19 cellular contexts compared by ENCODE assay signal in the genomic region with DNA sequence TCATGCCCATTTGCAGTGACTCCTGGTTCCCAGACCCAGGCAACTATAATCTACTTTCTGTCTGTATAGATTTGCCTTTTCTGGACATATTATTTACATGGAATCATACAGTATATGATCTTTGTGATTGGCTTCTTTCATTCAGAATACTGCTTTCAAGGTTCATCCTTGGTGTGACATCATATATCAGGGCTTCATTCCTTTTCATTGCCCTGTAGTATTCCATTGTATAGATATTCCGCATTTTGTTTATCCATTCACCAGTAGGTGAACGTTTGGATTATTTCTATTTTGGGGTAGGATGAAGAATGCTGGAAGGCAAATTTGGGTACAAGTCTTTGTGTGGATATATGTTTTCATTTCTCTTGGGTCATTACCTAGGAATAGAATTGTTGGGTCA. TPM values are rescaled to one million over a fixed set of nuclear protein-coding genes. Genes with fewer than 3 reads are reported as not detected.
DNase-seq lines count a peak whose midpoint lies in the region; ATAC-seq, FAIRE-seq and TF ChIP-seq lines count a peak whose summit lies in the region.
"Had no signal": no experiment of that assay in that cellular context is flagged by ENCODE, and none has a peak within 500 bp of the region (broad histone marks: within the 10 kb centered on the region; RNA-seq: fewer than 3 reads in every experiment).

No MANE protein-coding gene starts in this region.

- H3K36me3 ChIP-seq in A673 (ENCODE audit: insufficient read depth, low read length, poor library complexity, severe bottlenecking), result no peaks in the 10 kb centered on the region
- H3K36me3 ChIP-seq in small intestine (ENCODE audit: control insufficient read depth in 2 of 2, insufficient read depth in 2 of 2, low read length in 2 of 2), result no peaks in the 10 kb centered on the region
- H3K36me3 ChIP-seq: vagina had no signal

- peak overlapping the region in 36 of 59 donors; percentile 3 to 89 (median 75) for H3K27ac ChIP-seq in dorsolateral prefrontal cortex
- no peak overlapping the region for H3K27ac ChIP-seq in A673 (ENCODE audit: low read depth, low read length, poor library complexity, severe bottlenecking)
- H3K27ac ChIP-seq in small intestine (ENCODE audit: low read depth in 1 of 2, low read length in 1 of 2), result peak overlapping the region in 1 of 2 donors; percentile 68
- H3K27ac ChIP-seq: HL-60, parathyroid adenoma had no signal

- CTCF ChIA-PET in WTC11 (lab: Charles Lee), result no interaction called here
- CTCF ChIA-PET in A673 (lab: Charles Lee), result no interaction called here

- no peak for FAIRE-seq in small intestine (lab: Jason Lieb, UNC)
- FAIRE-seq: keratinocyte had no signal

- WGBS in small intestine, 3 donors, result 34 to 60% (median 56%) methylated on average over 2 of the region's 2 CpGs

- no peak for TF ChIP-seq CTCF in WTC11 (IDR thresholded peaks at IDR 0.05)
- TF ChIP-seq CTCF in dorsolateral prefrontal cortex (IDR thresholded peaks at IDR 0.05 in 54 of 56, conservative IDR thresholded peaks at IDR 0.05 in 2 of 56; ENCODE audit: low read depth in 1 of 56, partially characterized antibody in 56 of 56), result no peak
- TF ChIP-seq CTCF in A673 (conservative IDR thresholded peaks at IDR 0.05; ENCODE audit: low read depth, low read length), result no peak

- H3K9me3 ChIP-seq in A673 (ENCODE audit: low read depth, low read length, poor library complexity, severe bottlenecking), result no peaks in the 10 kb centered on the region
- no peaks in the 10 kb centered on the region for H3K9me3 ChIP-seq in small intestine (ENCODE audit: control insufficient read depth, low read depth)
- H3K9me3 ChIP-seq: heart right ventricle, vagina had no signal

- intact Hi-C loops in dorsolateral prefrontal cortex (cut with DNase I), result loop anchor here in 1 of 2 donors (5.0 kb wide), 1 partner anchor 41 kb away; no protein-coding TSS in a partner anchor
- intact Hi-C loops in A673 (cut with micrococcal nuclease; ENCODE audit: unreplicated experiment), result no loop called here

- H3K36me3 Mint-ChIP-seq in activated naive CD4-positive, alpha-beta T cell treated with anti-CD3 and anti-CD28 coated beads, Interleukin-2, amount 50 U/mL, for 24 hours, result peaks cover 14% of the 10 kb centered on the region
- peaks cover 4% of the 10 kb centered on the region; the same call in 1 of the 2 replicates for H3K36me3 Mint-ChIP-seq in WTC11

- no TSS peak for BruUV-seq in A673 (replicated peaks; lab: Mats Ljungman, UMichigan)

- H3K27ac Mint-ChIP-seq in activated naive CD4-positive, alpha-beta T cell treated with anti-CD3 and anti-CD28 coated beads, Interleukin-2, amount 50 U/mL, for 24 hours, result peak overlapping the region; percentile 98
- peak overlapping the region; percentile 68 for H3K27ac Mint-ChIP-seq in WTC11
- H3K27ac Mint-ChIP-seq: brain had no signal

- H3K4me1 Mint-ChIP-seq in activated naive CD4-positive, alpha-beta T cell treated with anti-CD3 and anti-CD28 coated beads, Interleukin-2, amount 50 U/mL, for 24 hours, result peaks cover 78% of the 10 kb centered on the region
- peaks cover 25% of the 10 kb centered on the region for H3K4me1 Mint-ChIP-seq in WTC11
- H3K4me1 Mint-ChIP-seq: brain had no signal

- no peaks in the 10 kb centered on the region for H3K4me1 ChIP-seq in A673 (ENCODE audit: insufficient read depth, low read length, poor library complexity, severe bottlenecking)
- H3K4me1 ChIP-seq in small intestine (ENCODE audit: control insufficient read depth in 2 of 2, insufficient read depth in 1 of 2, low read depth in 1 of 2, low read length in 1 of 2), result peaks cover 0 to 6% of the 10 kb centered on the region in 2 donors
- H3K4me1 ChIP-seq: parathyroid adenoma, vagina had no signal

- no peaks in the 10 kb centered on the region for H3K27me3 Mint-ChIP-seq in activated naive CD4-positive, alpha-beta T cell treated with anti-CD3 and anti-CD28 coated beads, Interleukin-2, amount 50 U/mL, for 24 hours
- H3K27me3 Mint-ChIP-seq in WTC11 (ENCODE audit: low read depth), result no peaks in the 10 kb centered on the region

- H3K4me3 ChIP-seq in dorsolateral prefrontal cortex (no peak overlapping the region), A673 (ENCODE audit: low read depth, low read length, poor library complexity, severe bottlenecking) (no peak overlapping the region), small intestine (ENCODE audit: low read depth in 1 of 2, low read length in 2 of 2) (no peak overlapping the region)
- H3K4me3 ChIP-seq: heart right ventricle, vagina had no signal

- peak overlapping the region; percentile 79 for H3K4me3 Mint-ChIP-seq in activated naive CD4-positive, alpha-beta T cell treated with anti-CD3 and anti-CD28 coated beads, Interleukin-2, amount 50 U/mL, for 24 hours
- no peak overlapping the region for H3K4me3 Mint-ChIP-seq in WTC11
- H3K4me3 Mint-ChIP-seq: brain had no signal

- POLR2A ChIA-PET in WTC11 (lab: Charles Lee), result no interaction called here
- POLR2A ChIA-PET in A673 (lab: Charles Lee; ENCODE audit: low non-redundant PET), result no interaction called here

- DNase-seq in activated naive CD4-positive, alpha-beta T cell treated with anti-CD3 and anti-CD28 coated beads, Interleukin-2, amount 50 U/mL, for 16 hours, result no peak
- no peak for DNase-seq in WTC11 (ENCODE audit: low spot score)
- DNase-seq in dorsolateral prefrontal cortex, result no peak
- no peak for DNase-seq in A673 (ENCODE audit: low spot score)
- DNase-seq in small intestine, result no peak
- DNase-seq: activated CD4-positive, alpha-beta T cell treated with anti-CD3 and anti-CD28 coated beads for 1 hour; activated effector memory CD4-positive, alpha-beta T cell treated with Interleukin-2 at 50 U/mL for 16 hours; heart right ventricle; NK-92 treated with Interleukin-12 subunit alpha and Interleukin-12 subunit beta, amount 100 ng/mL, for 24 hours; stimulated activated naive CD4-positive, alpha-beta T cell had no signal

- H3K27me3 ChIP-seq in dorsolateral prefrontal cortex (no peaks in the 10 kb centered on the region), A673 (replicated peaks; ENCODE audit: insufficient read depth, low read depth, low read length, poor library complexity) (peaks cover 50% of the 10 kb centered on the region), small intestine (ENCODE audit: control insufficient read depth in 2 of 2, insufficient read depth in 2 of 2, low read length in 2 of 2) (no peaks in the 10 kb centered on the region)
- H3K27me3 ChIP-seq: vagina had no signal

- no peaks in the 10 kb centered on the region for H3K9me3 Mint-ChIP-seq in activated naive CD4-positive, alpha-beta T cell treated with anti-CD3 and anti-CD28 coated beads, Interleukin-2, amount 50 U/mL, for 24 hours
- no peaks in the 10 kb centered on the region for H3K9me3 Mint-ChIP-seq in WTC11
- H3K9me3 Mint-ChIP-seq: brain had no signal

- ATAC-seq in WTC11, result no peak
- ATAC-seq in GM21723 (IDR thresholded peaks at IDR 0.05; ENCODE audit: unreplicated experiment), result no peak
- no peak for ATAC-seq in HG02852 (IDR thresholded peaks at IDR 0.05; ENCODE audit: unreplicated experiment)
- ATAC-seq: Right ventricle myocardium inferior had no signal

TF ChIP-seq in WTC11, 78 proteins besides CTCF, POLR2A, EP300 and RAD21 (continues in another document):
- no peak for TF ChIP-seq ZNF425 (CRISPR knock-in tag; conservative IDR thresholded peaks at IDR 0.05)
- TF ChIP-seq ZNF396 (CRISPR knock-in tag; IDR thresholded peaks at IDR 0.05; ENCODE audit: borderline replicate concordance), result no peak
- TF ChIP-seq SMAD4 (CRISPR knock-in tag; IDR thresholded peaks at IDR 0.05), result no peak
- no peak for TF ChIP-seq TP53 (CRISPR knock-in tag; IDR thresholded peaks at IDR 0.05)
- no peak for TF ChIP-seq ZNF232 (CRISPR knock-in tag; IDR thresholded peaks at IDR 0.05)
- TF ChIP-seq FOXK1 (CRISPR knock-in tag; IDR thresholded peaks at IDR 0.05), result no peak
- TF ChIP-seq, protein P1, sequence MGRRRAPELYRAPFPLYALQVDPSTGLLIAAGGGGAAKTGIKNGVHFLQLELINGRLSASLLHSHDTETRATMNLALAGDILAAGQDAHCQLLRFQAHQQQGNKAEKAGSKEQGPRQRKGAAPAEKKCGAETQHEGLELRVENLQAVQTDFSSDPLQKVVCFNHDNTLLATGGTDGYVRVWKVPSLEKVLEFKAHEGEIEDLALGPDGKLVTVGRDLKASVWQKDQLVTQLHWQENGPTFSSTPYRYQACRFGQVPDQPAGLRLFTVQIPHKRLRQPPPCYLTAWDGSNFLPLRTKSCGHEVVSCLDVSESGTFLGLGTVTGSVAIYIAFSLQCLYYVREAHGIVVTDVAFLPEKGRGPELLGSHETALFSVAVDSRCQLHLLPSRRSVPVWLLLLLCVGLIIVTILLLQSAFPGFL (CRISPR knock-in tag; IDR thresholded peaks at IDR 0.05; ENCODE audit: borderline replicate concordance), result no peak
- no peak for TF ChIP-seq ELF4 (CRISPR knock-in tag; IDR thresholded peaks at IDR 0.05; ENCODE audit: low read depth)
- TF ChIP-seq CREM (CRISPR knock-in tag; IDR thresholded peaks at IDR 0.05), result no peak
- no peak for TF ChIP-seq HMGA2 (CRISPR knock-in tag; IDR thresholded peaks at IDR 0.05)

RNA-seq across cellular contexts. Expression of gene PPP1R16B, which starts 36.1 kb away (rescaled TPM):
- total RNA-seq in WTC11 (2021) (8.1 to 12.0 TPM (median 8.2 TPM) in 3 replicates), dorsolateral prefrontal cortex (100 to 1,000 TPM; 104 to 181 (median 137) TPM), A673 (2021) (0.13 and 0.17 TPM in 2 replicates)
- 10 to 100 TPM in 1 of 3 donors, 1 to 10 TPM in 1, under 1 TPM in 1; 0.89 to 11.9 (median 5.1) TPM for polyA plus RNA-seq in small intestine
- polyA plus RNA-seq: keratinocyte had no signal
